In the genomic region with DNA sequence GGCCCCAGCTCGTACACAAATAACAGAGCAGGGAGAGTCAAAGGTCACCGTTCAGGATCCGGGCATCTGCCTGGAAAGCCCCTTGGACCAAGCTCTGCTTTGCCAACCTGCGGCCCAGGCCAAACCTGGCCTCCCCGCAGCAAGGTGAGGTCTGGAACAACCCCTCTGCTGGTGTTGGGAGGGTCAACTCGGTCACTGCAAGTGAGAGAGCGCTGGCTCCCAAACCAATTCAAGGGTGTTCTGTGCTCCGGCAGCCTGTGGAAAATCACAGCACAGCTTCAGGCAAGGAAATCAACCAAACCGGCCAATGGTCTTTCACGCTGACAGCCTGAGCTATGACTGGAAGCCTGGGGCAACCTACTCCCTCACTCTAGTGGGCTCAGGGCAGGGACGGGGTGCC, we compare ENCODE assay signal across 2 cellular contexts.
TF ChIP-seq lines count a peak whose summit lies in the region.

No MANE protein-coding gene starts in this region.

TF ChIP-seq in IMR-90, 13 proteins besides CTCF, POLR2A, EP300 and RAD21:
- TF ChIP-seq USF2 (IDR thresholded peaks at IDR 0.05; ENCODE audit: low read depth, low read length) (no peak), NFE2L2 (IDR thresholded peaks at IDR 0.05; ENCODE audit: low read depth, low read length) (no peak)

TF ChIP-seq in liver, 16 proteins besides CTCF, POLR2A, EP300 and RAD21:
- TF ChIP-seq, protein P1, sequence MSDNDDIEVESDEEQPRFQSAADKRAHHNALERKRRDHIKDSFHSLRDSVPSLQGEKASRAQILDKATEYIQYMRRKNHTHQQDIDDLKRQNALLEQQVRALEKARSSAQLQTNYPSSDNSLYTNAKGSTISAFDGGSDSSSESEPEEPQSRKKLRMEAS (IDR thresholded peaks at IDR 0.05), result no peak
- TF ChIP-seq HNF4A (conservative IDR thresholded peaks at IDR 0.05) (peak in 1 of 2 donors; percentile 20), REST (IDR thresholded peaks at IDR 0.05) (no peak), GABPA (IDR thresholded peaks at IDR 0.05 in 1 of 2, conservative IDR thresholded peaks at IDR 0.05 in 1 of 2) (no peak), HNF4G (IDR thresholded peaks at IDR 0.05) (no peak), SP1 (IDR thresholded peaks at IDR 0.05) (no peak), FOXA2 (IDR thresholded peaks at IDR 0.05) (no peak), FOXA1 (IDR thresholded peaks at IDR 0.05) (no peak), JUND (IDR thresholded peaks at IDR 0.05) (no peak), ZBTB33 (IDR thresholded peaks at IDR 0.05) (no peak), RXRA (IDR thresholded peaks at IDR 0.05) (peak in 1 of 2 donors; percentile 16), TAF1 (conservative IDR thresholded peaks at IDR 0.05) (no peak), NR2F2 (IDR thresholded peaks at IDR 0.05) (no peak), ATF3 (IDR thresholded peaks at IDR 0.05) (no peak), EGR1 (IDR thresholded peaks at IDR 0.05; ENCODE audit: low read depth in 2 of 2) (no peak), YY1 (IDR thresholded peaks at IDR 0.05) (no peak)
